In the genomic region with DNA sequence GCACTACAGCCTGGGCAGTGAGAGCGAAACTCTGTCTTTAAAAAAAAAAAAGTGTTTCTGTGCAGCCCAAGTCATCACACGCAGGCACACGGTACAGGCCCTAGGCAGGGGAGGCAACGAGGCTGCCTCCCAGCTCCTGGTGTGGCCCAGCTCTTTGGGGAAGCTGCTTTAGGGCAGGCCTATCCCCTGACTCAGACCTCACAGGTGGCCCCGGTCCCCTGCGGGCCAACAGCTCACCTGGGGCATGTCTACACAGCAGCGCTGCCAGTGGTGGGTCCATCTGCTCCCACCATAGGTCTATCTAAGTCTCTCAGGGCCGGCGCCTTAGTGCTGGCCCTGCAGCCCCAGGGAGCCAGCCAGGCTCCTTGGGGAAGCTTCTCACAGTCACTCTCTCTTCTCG, we compare ENCODE assay signal across 2 cellular contexts.
A peak's percentile ranks its signal among the peaks of the same experiment; 100 is the strongest.
TF ChIP-seq lines count a peak whose summit lies in the region.

No MANE protein-coding gene starts in this region.

TF ChIP-seq in HEK293, 187 proteins besides CTCF, POLR2A, EP300 and RAD21 (continued from another document):
- TF ChIP-seq KLF17 (tag by site-specific recombination; IDR thresholded peaks at IDR 0.05) (no peak), ZIC2 (tag by site-specific recombination; IDR thresholded peaks at IDR 0.05) (peak; percentile 91), SALL2 (tag by site-specific recombination; IDR thresholded peaks at IDR 0.05; ENCODE audit: borderline replicate concordance) (no peak), ZNF280D (tag by site-specific recombination; IDR thresholded peaks at IDR 0.05) (no peak)

TF ChIP-seq in WTC11, 78 proteins besides CTCF, POLR2A, EP300 and RAD21 (continued from another document):
- no peak for TF ChIP-seq E2F1 (CRISPR knock-in tag; IDR thresholded peaks at IDR 0.05)
- no peak for TF ChIP-seq TEAD1 (CRISPR knock-in tag; IDR thresholded peaks at IDR 0.05)
- no peak for TF ChIP-seq ATF2 (CRISPR knock-in tag; IDR thresholded peaks at IDR 0.05; ENCODE audit: borderline replicate concordance, low read depth)
- no peak for TF ChIP-seq TEAD4 (CRISPR knock-in tag; IDR thresholded peaks at IDR 0.05)
- TF ChIP-seq, protein P1, sequence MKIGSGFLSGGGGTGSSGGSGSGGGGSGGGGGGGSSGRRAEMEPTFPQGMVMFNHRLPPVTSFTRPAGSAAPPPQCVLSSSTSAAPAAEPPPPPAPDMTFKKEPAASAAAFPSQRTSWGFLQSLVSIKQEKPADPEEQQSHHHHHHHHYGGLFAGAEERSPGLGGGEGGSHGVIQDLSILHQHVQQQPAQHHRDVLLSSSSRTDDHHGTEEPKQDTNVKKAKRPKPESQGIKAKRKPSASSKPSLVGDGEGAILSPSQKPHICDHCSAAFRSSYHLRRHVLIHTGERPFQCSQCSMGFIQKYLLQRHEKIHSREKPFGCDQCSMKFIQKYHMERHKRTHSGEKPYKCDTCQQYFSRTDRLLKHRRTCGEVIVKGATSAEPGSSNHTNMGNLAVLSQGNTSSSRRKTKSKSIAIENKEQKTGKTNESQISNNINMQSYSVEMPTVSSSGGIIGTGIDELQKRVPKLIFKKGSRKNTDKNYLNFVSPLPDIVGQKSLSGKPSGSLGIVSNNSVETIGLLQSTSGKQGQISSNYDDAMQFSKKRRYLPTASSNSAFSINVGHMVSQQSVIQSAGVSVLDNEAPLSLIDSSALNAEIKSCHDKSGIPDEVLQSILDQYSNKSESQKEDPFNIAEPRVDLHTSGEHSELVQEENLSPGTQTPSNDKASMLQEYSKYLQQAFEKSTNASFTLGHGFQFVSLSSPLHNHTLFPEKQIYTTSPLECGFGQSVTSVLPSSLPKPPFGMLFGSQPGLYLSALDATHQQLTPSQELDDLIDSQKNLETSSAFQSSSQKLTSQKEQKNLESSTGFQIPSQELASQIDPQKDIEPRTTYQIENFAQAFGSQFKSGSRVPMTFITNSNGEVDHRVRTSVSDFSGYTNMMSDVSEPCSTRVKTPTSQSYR (CRISPR knock-in tag; IDR thresholded peaks at IDR 0.05): no peak
- TF ChIP-seq ZMAT4 (CRISPR knock-in tag; IDR thresholded peaks at IDR 0.05): no peak
- TF ChIP-seq NR1H2 (CRISPR knock-in tag; IDR thresholded peaks at IDR 0.05): no peak
- TF ChIP-seq, protein P2, sequence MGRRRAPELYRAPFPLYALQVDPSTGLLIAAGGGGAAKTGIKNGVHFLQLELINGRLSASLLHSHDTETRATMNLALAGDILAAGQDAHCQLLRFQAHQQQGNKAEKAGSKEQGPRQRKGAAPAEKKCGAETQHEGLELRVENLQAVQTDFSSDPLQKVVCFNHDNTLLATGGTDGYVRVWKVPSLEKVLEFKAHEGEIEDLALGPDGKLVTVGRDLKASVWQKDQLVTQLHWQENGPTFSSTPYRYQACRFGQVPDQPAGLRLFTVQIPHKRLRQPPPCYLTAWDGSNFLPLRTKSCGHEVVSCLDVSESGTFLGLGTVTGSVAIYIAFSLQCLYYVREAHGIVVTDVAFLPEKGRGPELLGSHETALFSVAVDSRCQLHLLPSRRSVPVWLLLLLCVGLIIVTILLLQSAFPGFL (CRISPR knock-in tag; IDR thresholded peaks at IDR 0.05; ENCODE audit: borderline replicate concordance): no peak
- no peak for TF ChIP-seq STAT6 (CRISPR knock-in tag; conservative IDR thresholded peaks at IDR 0.05; ENCODE audit: low read depth)
- TF ChIP-seq ZNF425 (CRISPR knock-in tag; conservative IDR thresholded peaks at IDR 0.05): no peak
